Comparison of ENCODE assay signal across 23 cellular contexts in genomic region chr5:101346447-101346846, GRCh38.
"Had no signal": no experiment of that assay in that cellular context is flagged by ENCODE, and none has a peak within 500 bp of the region (broad histone marks: within the 10 kb centered on the region; RNA-seq: fewer than 3 reads in every experiment).

No MANE protein-coding gene starts in this region.

- H3K27ac ChIP-seq: adrenal gland, Peyer's patch had no signal

- H3K4me3 ChIP-seq: adrenal gland, Peyer's patch had no signal

- H3K4me1 ChIP-seq: adrenal gland, Peyer's patch had no signal

- DNase-seq: activated CD4-positive, alpha-beta T cell treated with anti-CD3 and anti-CD28 coated beads for 48 hours; activated CD4-positive, alpha-beta T cell treated with anti-CD3 and anti-CD28 coated beads, Interleukin-2, amount 50 U/mL, for 4 hours; activated CD4-positive, CD25-positive, alpha-beta regulatory T cell treated with anti-CD3 and anti-CD28 coated beads, Interleukin-2, amount 50 U/mL, for 72 hours; activated CD8-positive, alpha-beta memory T cell treated with anti-CD3 and anti-CD28 coated beads, Interleukin-2, amount 50 U/mL, for 48 hours; activated CD8-positive, alpha-beta T cell treated with anti-CD3 and anti-CD28 coated beads, Interleukin-2, amount 10 ng/mL, durations not matched to agents 7 days and 5 days; activated naive CD4-positive, alpha-beta T cell treated with anti-CD3 and anti-CD28 coated beads, Interleukin-2, amount 50 U/mL, for 16 hours; activated naive CD8-positive, alpha-beta T cell treated with anti-CD3 and anti-CD28 coated beads, Interleukin-2, amount 10 ng/mL, durations not matched to agents 7 days and 5 days; activated T-cell treated with anti-CD3 and anti-CD28 coated beads, Interleukin-2, amount 50 U/mL, for 1 hour; adrenal gland; anterior cingulate cortex; caudate nucleus; MV-4-11; NCI-H1092 treated with DMSO at 0.1 percent for 48 hours; NCI-H1417 treated with DMSO at 0.1 percent for 48 hours; NCI-H1694; NCI-H2029; NCI-H2107; NCI-H2171 treated with DMSO at 0.1 percent for 48 hours; NCI-H226; NCI-H526; NCI-H774; OCI-M1; Peyer's patch had no signal

- H3K9me3 ChIP-seq: adrenal gland, Peyer's patch had no signal

- ATAC-seq: activated CD8-positive, alpha-beta T cell treated with anti-CD3 and anti-CD28 coated beads, Interleukin-2, amount 10 ng/mL, durations not matched to agents 7 days and 5 days had no signal

- H3K27me3 ChIP-seq: adrenal gland, Peyer's patch had no signal

- H3K36me3 ChIP-seq: adrenal gland, Peyer's patch had no signal
